Comparison of ENCODE assay signal across 8 cellular contexts in genomic region chr16:74999683-75000480, GRCh38. TPM values are rescaled to one million over a fixed set of nuclear protein-coding genes. Genes with fewer than 3 reads are reported as not detected.
A peak's percentile ranks its signal among the peaks of the same experiment; 100 is the strongest.
DNase-seq lines count a peak whose midpoint lies in the region; ATAC-seq and TF ChIP-seq lines count a peak whose summit lies in the region.

No MANE protein-coding gene starts in this region.

- CTCF ChIA-PET in activated B cell treated with CpG ODN at 0.5 μM for 24 hours (lab: Charles Lee), result interaction anchor here (1.4 to 3.2 kb wide), 5 partner anchors 8 to 113 kb away, joined by 4 to 81 read pairs (median 7); no protein-coding TSS in a partner anchor

- H3K4me1 Mint-ChIP-seq in activated B cell treated with CpG ODN at 0.5 μM for 24 hours, result peaks cover 18% of the 10 kb centered on the region

- intact Hi-C loops in activated B cell treated with CpG ODN at 0.5 μM for 24 hours (cut with micrococcal nuclease), result loop anchor here (1.0 to 10.0 kb wide), 4 partner anchors 12 to 465 kb away; partner anchors contain the start of gene TMEM170A

- H3K27me3 Mint-ChIP-seq in activated B cell treated with CpG ODN at 0.5 μM for 24 hours, result peaks cover 34% of the 10 kb centered on the region

- H3K9me3 Mint-ChIP-seq in activated B cell treated with CpG ODN at 0.5 μM for 24 hours, result no peaks in the 10 kb centered on the region

- POLR2A ChIA-PET in activated B cell treated with CpG ODN at 0.5 μM for 24 hours (lab: Charles Lee), result interaction anchor here (0.6 to 2.6 kb wide), 3 partner anchors 12 to 111 kb away, joined by 3 to 25 read pairs (median 3); partner anchors contain the start of gene WDR59

- DNase-seq in NCI-H1436 (lab: John Stamatoyannopoulos, UW), result peak; percentile 47
- no peak for DNase-seq in NCI-H1436 treated with DMSO at 0.1 percent for 48 hours (lab: John Stamatoyannopoulos, UW)
- DNase-seq in KBM-7, result peak; percentile 35
- DNase-seq in activated B cell treated with CpG ODN at 0.5 μM for 24 hours, result peak; percentile 31
- peak; percentile 65 for DNase-seq in central memory CD4-positive, alpha-beta T cell
- peak; percentile 54 for DNase-seq in kidney tubule cell (ENCODE audit: low spot score)
- peak; percentile 26 to 40 for DNase-seq in stimulated activated CD4-positive, alpha-beta T cell treated with anti-CD3 and anti-CD28 coated beads, Interleukin-15, amount 100 ng/mL, for 1 hour (ENCODE audit: low read depth in 1 of 2, low spot score in 1 of 2)
- DNase-seq in A172 (ENCODE audit: low spot score), result no peak

- TF ChIP-seq CTCF in activated B cell treated with CpG ODN at 0.5 μM for 24 hours (IDR thresholded peaks at IDR 0.05), result no peak

- H3K27ac Mint-ChIP-seq in activated B cell treated with CpG ODN at 0.5 μM for 24 hours, result no peak overlapping the region

- in situ Hi-C loops in KBM-7 (cut with MboI; ENCODE audit: low pct_unique_long_range_greater_than_20kb, low sequenced_read_pairs), result loop anchor here (10.0 kb wide), 1 partner anchor 115 kb away; the partner anchor contains the start of gene LDHD

- H3K4me3 Mint-ChIP-seq in activated B cell treated with CpG ODN at 0.5 μM for 24 hours, result peak overlapping the region; percentile 78

- ATAC-seq in activated B cell treated with CpG ODN at 0.5 μM for 24 hours (ENCODE audit: low read depth), result peak; percentile 19

- no peaks in the 10 kb centered on the region for H3K36me3 Mint-ChIP-seq in activated B cell treated with CpG ODN at 0.5 μM for 24 hours (ENCODE audit: low read depth)

RNA-seq across cellular contexts. Expression of gene ZNRF1, which starts 1.1 kb away (rescaled TPM):
- 1.6 and 2.8 TPM in 2 replicates for total RNA-seq in activated B cell treated with CpG ODN at 0.5 μM for 24 hours
- total RNA-seq in A172 (2014; rRNA removed; shearing (Covaris generic)), result 13.7 and 30.6 TPM in 2 replicates

RNA-seq across cellular contexts. Expression of gene WDR59, which starts 15.0 kb away (rescaled TPM):
- 80.8 and 93.3 TPM in 2 replicates for total RNA-seq in activated B cell treated with CpG ODN at 0.5 μM for 24 hours
- 8.9 and 17.2 TPM in 2 replicates for total RNA-seq in A172 (2014; rRNA removed; shearing (Covaris generic))

Comparison
In these comparisons a context has a peak if more than half of its experiments do, and no peak if none do; other contexts are left out.
1. DNase-seq: peak in NCI-H1436 (single experiment), KBM-7 (single experiment), activated B cell treated with CpG ODN at 0.5 μM for 24 hours (single experiment), central memory CD4-positive, alpha-beta T cell (single experiment), kidney tubule cell (single experiment) and stimulated activated CD4-positive, alpha-beta T cell treated with anti-CD3 and anti-CD28 coated beads, Interleukin-15, amount 100 ng/mL, for 1 hour (2 of 2); none in NCI-H1436 treated with DMSO at 0.1 percent for 48 hours (single experiment) and A172 (single experiment).